ENCODE assay signal across 11 cellular contexts in the genomic region with DNA sequence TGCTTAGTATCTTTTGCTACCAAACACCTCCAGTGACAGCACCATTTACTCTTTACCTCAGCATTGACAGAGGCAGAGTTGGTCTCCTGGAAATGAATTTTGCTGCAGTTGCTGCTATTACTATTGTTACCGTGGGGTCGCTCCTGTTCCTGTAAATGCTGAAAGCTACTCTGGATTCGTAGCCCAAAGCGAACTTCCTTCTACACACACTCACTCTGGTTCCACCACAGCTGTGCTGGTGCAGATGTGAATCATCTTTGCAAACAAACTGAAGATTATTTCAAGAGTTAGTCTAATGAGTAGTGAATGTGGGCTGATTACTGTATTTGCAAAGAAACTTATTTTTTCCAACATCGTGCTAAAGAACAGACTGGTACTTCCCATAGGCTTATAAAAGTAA.
DNase-seq lines count a peak whose midpoint lies in the region; ATAC-seq and TF ChIP-seq lines count a peak whose summit lies in the region.
"Had no signal": no experiment of that assay in that cellular context is flagged by ENCODE, and none has a peak within 500 bp of the region (broad histone marks: within the 10 kb centered on the region; RNA-seq: fewer than 3 reads in every experiment).

No MANE protein-coding gene starts in this region.

- H3K9me3 Mint-ChIP-seq in CD8-positive, alpha-beta T cell, result no peaks in the 10 kb centered on the region

- no peaks in the 10 kb centered on the region for H3K27me3 Mint-ChIP-seq in CD8-positive, alpha-beta T cell (ENCODE audit: low read depth)

- no peak overlapping the region for H3K4me3 Mint-ChIP-seq in CD8-positive, alpha-beta T cell

- no peaks in the 10 kb centered on the region for H3K36me3 ChIP-seq in hepatocyte (replicated peaks; ENCODE audit: insufficient read depth, low read depth)
- H3K36me3 ChIP-seq in CD8-positive, alpha-beta T cell (ENCODE audit: insufficient read depth, low read length), result no peaks in the 10 kb centered on the region
- H3K36me3 ChIP-seq: heart left ventricle, transverse colon had no signal

- no peaks in the 10 kb centered on the region for H4K20me1 ChIP-seq in hepatocyte (ENCODE audit: insufficient read depth, poor library complexity, severe bottlenecking)

- no peak for TF ChIP-seq CTCF in hepatocyte (IDR thresholded peaks at IDR 0.05; ENCODE audit: poor library complexity)
- no peak for TF ChIP-seq CTCF in CD8-positive, alpha-beta T cell (IDR thresholded peaks at IDR 0.05)

- no peak for ATAC-seq in CD8-positive, alpha-beta T cell

- peak; percentile 92 for DNase-seq in Daoy (ENCODE audit: low read depth)
- peak; percentile 10 for DNase-seq in HEK293T (ENCODE audit: extremely low spot score)
- DNase-seq in hepatocyte (ENCODE audit: low spot score), result peak; percentile 23
- DNase-seq in activated T-cell treated with anti-CD3 and anti-CD28 coated beads, Interleukin-2, amount 50 U/mL, for 1 hour, result no peak
- no peak for DNase-seq in DMS 273 (lab: John Stamatoyannopoulos, UW; ENCODE audit: unreplicated experiment)
- no peak for DNase-seq in CD8-positive, alpha-beta T cell
- DNase-seq in amygdala (lab: John Stamatoyannopoulos, UW), result no peak
- DNase-seq: NCI-H1092, transverse colon had no signal

- no peaks in the 10 kb centered on the region for H3K79me2 ChIP-seq in hepatocyte

- no peak overlapping the region for H2AFZ ChIP-seq in hepatocyte

- no peaks in the 10 kb centered on the region for H3K9me2 ChIP-seq in hepatocyte (replicated peaks; ENCODE audit: insufficient read depth)

- H3K4me1 ChIP-seq in hepatocyte (ENCODE audit: insufficient read depth), result no peaks in the 10 kb centered on the region
- peaks cover 25% of the 10 kb centered on the region for H3K4me1 ChIP-seq in CD8-positive, alpha-beta T cell (ENCODE audit: insufficient read depth, low read length)

- 59% methylated on average over 5 of the region's 5 CpGs for WGBS in hepatocyte (ENCODE audit: low lambda C conversion rate, missing lambda C conversion rate)

- H3K27ac Mint-ChIP-seq in CD8-positive, alpha-beta T cell, result no peak overlapping the region

- intact Hi-C loops in CD8-positive, alpha-beta T cell (cut with DNase I, micrococcal nuclease), result no loop called here

- CTCF ChIA-PET in HEK293T (lab: Yijun Ruan, JAX), result no interaction called here
- CTCF ChIA-PET in CD8-positive, alpha-beta T cell (lab: Charles Lee), result no interaction called here

- H3K27ac ChIP-seq in hepatocyte, result no peak overlapping the region
- H3K27ac ChIP-seq in CD8-positive, alpha-beta T cell (ENCODE audit: low read depth, low read length), result no peak overlapping the region
- H3K27ac ChIP-seq: heart left ventricle, transverse colon had no signal

- H3K27me3 ChIP-seq in hepatocyte, result no peaks in the 10 kb centered on the region
- H3K27me3 ChIP-seq in CD8-positive, alpha-beta T cell (ENCODE audit: insufficient read depth, low read length), result no peaks in the 10 kb centered on the region
- H3K27me3 ChIP-seq: heart left ventricle, transverse colon had no signal

- H3K4me2 ChIP-seq in hepatocyte, result no peak overlapping the region

- no peaks in the 10 kb centered on the region for H3K9me3 ChIP-seq in hepatocyte (ENCODE audit: low read depth)
- no peaks in the 10 kb centered on the region for H3K9me3 ChIP-seq in CD8-positive, alpha-beta T cell (ENCODE audit: low read length)
- H3K9me3 ChIP-seq: heart left ventricle, transverse colon had no signal

- H3K4me1 Mint-ChIP-seq in CD8-positive, alpha-beta T cell (ENCODE audit: low read depth), result peaks cover 40% of the 10 kb centered on the region

- no peak overlapping the region for H3K4me3 ChIP-seq in hepatocyte
- H3K4me3 ChIP-seq in CD8-positive, alpha-beta T cell (ENCODE audit: low read depth, low read length), result no peak overlapping the region
- H3K4me3 ChIP-seq: heart left ventricle, transverse colon had no signal

- POLR2A ChIA-PET in HEK293T (lab: Yijun Ruan, JAX), result no interaction called here
- POLR2A ChIA-PET in CD8-positive, alpha-beta T cell (lab: Charles Lee), result no interaction called here

- no peaks in the 10 kb centered on the region for H3K36me3 Mint-ChIP-seq in CD8-positive, alpha-beta T cell

TF ChIP-seq in HEK293T, 16 proteins besides CTCF, POLR2A, EP300 and RAD21:
- no peak for TF ChIP-seq SUZ12 (IDR thresholded peaks at IDR 0.05)
- TF ChIP-seq BHLHE40 (IDR thresholded peaks at IDR 0.05; ENCODE audit: borderline replicate concordance), result no peak
- no peak for TF ChIP-seq ELF4 (IDR thresholded peaks at IDR 0.05)
- no peak for TF ChIP-seq FOXK2 (IDR thresholded peaks at IDR 0.05)
- TF ChIP-seq, protein P1, sequence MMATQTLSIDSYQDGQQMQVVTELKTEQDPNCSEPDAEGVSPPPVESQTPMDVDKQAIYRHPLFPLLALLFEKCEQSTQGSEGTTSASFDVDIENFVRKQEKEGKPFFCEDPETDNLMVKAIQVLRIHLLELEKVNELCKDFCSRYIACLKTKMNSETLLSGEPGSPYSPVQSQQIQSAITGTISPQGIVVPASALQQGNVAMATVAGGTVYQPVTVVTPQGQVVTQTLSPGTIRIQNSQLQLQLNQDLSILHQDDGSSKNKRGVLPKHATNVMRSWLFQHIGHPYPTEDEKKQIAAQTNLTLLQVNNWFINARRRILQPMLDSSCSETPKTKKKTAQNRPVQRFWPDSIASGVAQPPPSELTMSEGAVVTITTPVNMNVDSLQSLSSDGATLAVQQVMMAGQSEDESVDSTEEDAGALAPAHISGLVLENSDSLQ (IDR thresholded peaks at IDR 0.05), result no peak
- TF ChIP-seq ZNF384 (IDR thresholded peaks at IDR 0.05), result no peak
- TF ChIP-seq LEF1 (IDR thresholded peaks at IDR 0.05; ENCODE audit: borderline replicate concordance), result no peak

TF ChIP-seq in PFSK-1, 5 proteins besides CTCF, POLR2A, EP300 and RAD21:
- TF ChIP-seq TAF1 (IDR thresholded peaks at IDR 0.05; ENCODE audit: borderline replicate concordance, insufficient read depth, low read length) (no peak), POLR2AphosphoS5 (IDR thresholded peaks at IDR 0.05; ENCODE audit: low read depth, low read length) (no peak), SIN3A (IDR thresholded peaks at IDR 0.05; ENCODE audit: borderline replicate concordance, insufficient read depth, low read length) (peak; percentile 46; the same call in 1 of the 2 replicates), FOXP2 (optimal IDR thresholded peaks at IDR 0.05; ENCODE audit: borderline replicate concordance, extremely low read depth, extremely low read length, insufficient read depth) (no peak)
- TF ChIP-seq, protein P2, sequence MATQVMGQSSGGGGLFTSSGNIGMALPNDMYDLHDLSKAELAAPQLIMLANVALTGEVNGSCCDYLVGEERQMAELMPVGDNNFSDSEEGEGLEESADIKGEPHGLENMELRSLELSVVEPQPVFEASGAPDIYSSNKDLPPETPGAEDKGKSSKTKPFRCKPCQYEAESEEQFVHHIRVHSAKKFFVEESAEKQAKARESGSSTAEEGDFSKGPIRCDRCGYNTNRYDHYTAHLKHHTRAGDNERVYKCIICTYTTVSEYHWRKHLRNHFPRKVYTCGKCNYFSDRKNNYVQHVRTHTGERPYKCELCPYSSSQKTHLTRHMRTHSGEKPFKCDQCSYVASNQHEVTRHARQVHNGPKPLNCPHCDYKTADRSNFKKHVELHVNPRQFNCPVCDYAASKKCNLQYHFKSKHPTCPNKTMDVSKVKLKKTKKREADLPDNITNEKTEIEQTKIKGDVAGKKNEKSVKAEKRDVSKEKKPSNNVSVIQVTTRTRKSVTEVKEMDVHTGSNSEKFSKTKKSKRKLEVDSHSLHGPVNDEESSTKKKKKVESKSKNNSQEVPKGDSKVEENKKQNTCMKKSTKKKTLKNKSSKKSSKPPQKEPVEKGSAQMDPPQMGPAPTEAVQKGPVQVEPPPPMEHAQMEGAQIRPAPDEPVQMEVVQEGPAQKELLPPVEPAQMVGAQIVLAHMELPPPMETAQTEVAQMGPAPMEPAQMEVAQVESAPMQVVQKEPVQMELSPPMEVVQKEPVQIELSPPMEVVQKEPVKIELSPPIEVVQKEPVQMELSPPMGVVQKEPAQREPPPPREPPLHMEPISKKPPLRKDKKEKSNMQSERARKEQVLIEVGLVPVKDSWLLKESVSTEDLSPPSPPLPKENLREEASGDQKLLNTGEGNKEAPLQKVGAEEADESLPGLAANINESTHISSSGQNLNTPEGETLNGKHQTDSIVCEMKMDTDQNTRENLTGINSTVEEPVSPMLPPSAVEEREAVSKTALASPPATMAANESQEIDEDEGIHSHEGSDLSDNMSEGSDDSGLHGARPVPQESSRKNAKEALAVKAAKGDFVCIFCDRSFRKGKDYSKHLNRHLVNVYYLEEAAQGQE (IDR thresholded peaks at IDR 0.05; ENCODE audit: insufficient read depth in 1 of 2, low read depth in 2 of 2, low read length in 2 of 2), result 0 out of 4 replicates have a peak, but pooled peaks of 1 of the 2 experiments have one; percentile 33

Comparison
In these comparisons a context has a peak if more than half of its experiments do, and no peak if none do; other contexts are left out.
1. DNase-seq: peak in Daoy (single experiment), HEK293T (single experiment) and hepatocyte (single experiment); none in activated T-cell treated with anti-CD3 and anti-CD28 coated beads, Interleukin-2, amount 50 U/mL, for 1 hour (single experiment), DMS 273 (single experiment), CD8-positive, alpha-beta T cell (0 of 7) and amygdala (0 of 56).